ENCODE assay signal across 14 cellular contexts in genomic region chr14:38107216-38107631, GRCh38.
DNase-seq lines count a peak whose midpoint lies in the region; ATAC-seq lines count a peak whose summit lies in the region.
"Had no signal": no experiment of that assay in that cellular context is flagged by ENCODE, and none has a peak within 500 bp of the region (broad histone marks: within the 10 kb centered on the region; RNA-seq: fewer than 3 reads in every experiment).

No MANE protein-coding gene starts in this region.

- ATAC-seq in GM19023 (IDR thresholded peaks at IDR 0.05; ENCODE audit: unreplicated experiment) (peak; percentile 91), HG02885 (IDR thresholded peaks at IDR 0.05; ENCODE audit: poor library complexity, unreplicated experiment) (peak; percentile 68), GM19324 (IDR thresholded peaks at IDR 0.05; ENCODE audit: low FRiP score, unreplicated experiment) (no peak)
- ATAC-seq: lower lobe of right lung had no signal

- peak; percentile 16 for DNase-seq in EL
- peak; percentile 50 for DNase-seq in SK-MEL-5 (ENCODE audit: low read depth, low spot score)
- DNase-seq in dermis blood vessel endothelial cell: no peak
- DNase-seq in head of caudate nucleus: no peak
- no peak for DNase-seq in stimulated activated CD4-positive, alpha-beta T cell treated with anti-CD3 and anti-CD28 coated beads, Interleukin-2, amount 100 ng/mL, for 24 hours
- DNase-seq: activated CD4-positive, alpha-beta T cell treated with anti-CD3 and anti-CD28 coated beads for 1 hour; erythroblast; lower lobe of right lung; NCI-H1417; SK-N-SH; small intestine had no signal

- intact Hi-C loops in head of caudate nucleus (cut with DNase I): no loop called here

- in situ Hi-C loops in SK-MEL-5 (cut with HindIII; ENCODE audit: low pct_unique_long_range_greater_than_20kb, low sequenced_read_pairs): no loop called here

Comparison
In these comparisons a context has a peak if more than half of its experiments do, and no peak if none do; other contexts are left out.
1. DNase-seq: peak in EL (single experiment) and SK-MEL-5 (single experiment); none in dermis blood vessel endothelial cell (single experiment), head of caudate nucleus (0 of 42) and stimulated activated CD4-positive, alpha-beta T cell treated with anti-CD3 and anti-CD28 coated beads, Interleukin-2, amount 100 ng/mL, for 24 hours (0 of 2).